ENCODE assay signal across 23 cellular contexts in the genomic region with DNA sequence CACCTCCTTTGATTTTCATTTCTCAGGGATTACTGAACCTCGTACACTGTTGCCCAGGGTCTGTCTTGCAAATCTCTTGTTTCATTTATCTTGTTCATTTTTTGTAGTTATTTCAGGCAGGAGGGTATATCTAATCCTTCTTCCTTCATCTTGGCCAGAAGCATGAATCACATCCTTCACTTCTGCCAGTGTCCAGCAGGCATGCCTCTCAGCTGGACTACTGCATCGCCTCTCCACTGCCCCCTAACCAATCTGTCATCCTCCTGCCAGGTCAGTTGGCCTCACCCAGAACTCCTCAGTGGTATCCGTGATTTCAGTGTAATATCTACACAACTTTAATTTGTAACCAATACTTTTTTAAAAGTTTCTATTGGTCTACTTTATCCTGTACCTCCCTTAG.
"Had no signal": no experiment of that assay in that cellular context is flagged by ENCODE, and none has a peak within 500 bp of the region (broad histone marks: within the 10 kb centered on the region; RNA-seq: fewer than 3 reads in every experiment).

No MANE protein-coding gene starts in this region.

- H3K36me3 ChIP-seq: colonic mucosa, esophagus squamous epithelium, heart right ventricle, neutrophil, right lobe of liver, transverse colon, upper lobe of right lung, uterus had no signal

- H3K27ac ChIP-seq: colonic mucosa, esophagus squamous epithelium, heart right ventricle, neutrophil, parathyroid adenoma, right lobe of liver, transverse colon, upper lobe of right lung, uterus had no signal

- H3K4me1 ChIP-seq: colonic mucosa, esophagus squamous epithelium, heart right ventricle, parathyroid adenoma, right lobe of liver, transverse colon, upper lobe of right lung, uterus had no signal

- H3K9ac ChIP-seq: parathyroid adenoma had no signal

- H3K79me2 ChIP-seq: parathyroid adenoma had no signal

- H2AFZ ChIP-seq: parathyroid adenoma had no signal

- H3K27me3 ChIP-seq: colonic mucosa, esophagus squamous epithelium, heart right ventricle, neutrophil, right lobe of liver, transverse colon, upper lobe of right lung, uterus had no signal

- H3K4me3 ChIP-seq: colonic mucosa, esophagus squamous epithelium, heart right ventricle, lung, right lobe of liver, transverse colon, upper lobe of right lung, uterus had no signal

- FAIRE-seq: endothelial cell of umbilical vein, islet of Langerhans, small intestine had no signal

- H3K9me3 ChIP-seq: colonic mucosa, esophagus squamous epithelium, neutrophil, right lobe of liver, transverse colon, upper lobe of right lung, uterus had no signal

- DNase-seq: colonic mucosa; effector CD8-positive, alpha-beta T cell; erythroblast; esophagus squamous epithelium; foreskin melanocyte; glutamatergic neuron; heart right ventricle; hippocampal formation; kidney glomerular epithelial cell; natural killer cell; right lobe of liver; small intestine; stimulated activated CD4-positive, alpha-beta T cell treated with anti-CD3 and anti-CD28 coated beads, Interleukin-15, amount 100 ng/mL, for 24 hours; stimulated activated CD4-positive, alpha-beta T cell treated with anti-CD3 and anti-CD28 coated beads, Interleukin-2, amount 100 ng/mL, for 48 hours; stimulated activated naive B cell treated with anti-CD40 and anti-IgM and Interleukin-4, amounts not matched to agents 10 μg/mL and 1 μg/mL and 100 μg/mL, for 72 hours; transverse colon; upper lobe of right lung; uterus had no signal
